1 cellular context compared by ENCODE assay signal in the genomic region with DNA sequence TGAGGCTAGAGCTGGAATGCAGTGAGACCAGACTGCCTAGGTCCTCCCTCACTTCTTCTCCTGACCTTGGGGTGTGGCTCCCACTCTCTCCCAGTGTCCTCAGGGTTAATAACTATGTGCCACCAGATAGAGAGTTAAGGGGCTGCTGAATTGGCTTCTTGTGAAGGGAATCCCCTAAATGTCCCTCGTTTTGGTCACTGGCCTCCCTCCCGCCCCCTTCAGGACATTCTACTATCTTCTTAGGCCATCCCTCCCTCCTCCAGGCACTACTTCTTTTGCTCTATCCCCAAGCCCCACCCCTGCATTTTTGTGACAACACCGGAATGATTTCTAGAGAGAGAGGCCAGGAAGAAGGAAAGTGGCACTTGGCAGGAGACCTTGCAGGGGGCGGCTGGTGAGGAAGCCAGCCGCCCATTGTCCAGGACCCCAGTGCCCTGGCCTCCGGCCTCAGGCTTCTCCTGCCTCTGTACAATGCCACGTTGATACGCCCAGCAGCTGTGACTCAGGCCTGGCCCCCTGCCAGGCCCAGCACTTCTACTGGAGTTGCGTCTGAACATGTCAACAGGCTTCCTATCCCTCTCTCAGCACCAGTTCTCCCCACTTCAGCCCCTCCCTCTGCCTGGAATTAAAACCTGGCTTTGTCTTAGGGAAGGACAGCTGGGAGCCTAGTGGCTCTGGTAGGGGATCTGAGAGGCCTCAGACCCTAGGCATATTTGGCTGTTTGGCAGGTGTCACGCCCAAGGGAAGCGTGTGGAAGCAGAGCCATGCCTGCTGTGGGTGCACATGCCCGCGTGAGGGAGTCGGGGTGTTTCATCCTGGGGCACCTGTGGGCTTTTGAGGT.
TF ChIP-seq lines count a peak whose summit lies in the region.

No MANE protein-coding gene starts in this region.

TF ChIP-seq in K562, 482 proteins besides CTCF, POLR2A, EP300 and RAD21 (continued from another document and continues in another):
- TF ChIP-seq ZNF134 (CRISPR knock-in tag; conservative IDR thresholded peaks at IDR 0.05) = 0 out of 2 replicates have a peak, but pooled peaks have one; percentile 6
- TF ChIP-seq KAT2B (IDR thresholded peaks at IDR 0.05; ENCODE audit: low read depth, low read length) = no peak
- TF ChIP-seq CREBBP (IDR thresholded peaks at IDR 0.05; ENCODE audit: low read depth, low read length) = no peak
- peak; percentile 31 for TF ChIP-seq TCF3 (CRISPR knock-in tag; IDR thresholded peaks at IDR 0.05)
- no peak for TF ChIP-seq KHSRP (IDR thresholded peaks at IDR 0.05)
- TF ChIP-seq POLR2H (tag; IDR thresholded peaks at IDR 0.05; ENCODE audit: low read depth) = no peak
- TF ChIP-seq TCF7L2 (IDR thresholded peaks at IDR 0.05; ENCODE audit: low read depth, low read length) = no peak
- no peak for TF ChIP-seq ZNF253 (CRISPR knock-in tag; conservative IDR thresholded peaks at IDR 0.05)
- peak; percentile 38 for TF ChIP-seq NEUROD1 (IDR thresholded peaks at IDR 0.05; ENCODE audit: borderline replicate concordance, low read depth, low read length, partially characterized antibody)
- no peak for TF ChIP-seq HLTF (IDR thresholded peaks at IDR 0.05)
- TF ChIP-seq, protein P1, sequence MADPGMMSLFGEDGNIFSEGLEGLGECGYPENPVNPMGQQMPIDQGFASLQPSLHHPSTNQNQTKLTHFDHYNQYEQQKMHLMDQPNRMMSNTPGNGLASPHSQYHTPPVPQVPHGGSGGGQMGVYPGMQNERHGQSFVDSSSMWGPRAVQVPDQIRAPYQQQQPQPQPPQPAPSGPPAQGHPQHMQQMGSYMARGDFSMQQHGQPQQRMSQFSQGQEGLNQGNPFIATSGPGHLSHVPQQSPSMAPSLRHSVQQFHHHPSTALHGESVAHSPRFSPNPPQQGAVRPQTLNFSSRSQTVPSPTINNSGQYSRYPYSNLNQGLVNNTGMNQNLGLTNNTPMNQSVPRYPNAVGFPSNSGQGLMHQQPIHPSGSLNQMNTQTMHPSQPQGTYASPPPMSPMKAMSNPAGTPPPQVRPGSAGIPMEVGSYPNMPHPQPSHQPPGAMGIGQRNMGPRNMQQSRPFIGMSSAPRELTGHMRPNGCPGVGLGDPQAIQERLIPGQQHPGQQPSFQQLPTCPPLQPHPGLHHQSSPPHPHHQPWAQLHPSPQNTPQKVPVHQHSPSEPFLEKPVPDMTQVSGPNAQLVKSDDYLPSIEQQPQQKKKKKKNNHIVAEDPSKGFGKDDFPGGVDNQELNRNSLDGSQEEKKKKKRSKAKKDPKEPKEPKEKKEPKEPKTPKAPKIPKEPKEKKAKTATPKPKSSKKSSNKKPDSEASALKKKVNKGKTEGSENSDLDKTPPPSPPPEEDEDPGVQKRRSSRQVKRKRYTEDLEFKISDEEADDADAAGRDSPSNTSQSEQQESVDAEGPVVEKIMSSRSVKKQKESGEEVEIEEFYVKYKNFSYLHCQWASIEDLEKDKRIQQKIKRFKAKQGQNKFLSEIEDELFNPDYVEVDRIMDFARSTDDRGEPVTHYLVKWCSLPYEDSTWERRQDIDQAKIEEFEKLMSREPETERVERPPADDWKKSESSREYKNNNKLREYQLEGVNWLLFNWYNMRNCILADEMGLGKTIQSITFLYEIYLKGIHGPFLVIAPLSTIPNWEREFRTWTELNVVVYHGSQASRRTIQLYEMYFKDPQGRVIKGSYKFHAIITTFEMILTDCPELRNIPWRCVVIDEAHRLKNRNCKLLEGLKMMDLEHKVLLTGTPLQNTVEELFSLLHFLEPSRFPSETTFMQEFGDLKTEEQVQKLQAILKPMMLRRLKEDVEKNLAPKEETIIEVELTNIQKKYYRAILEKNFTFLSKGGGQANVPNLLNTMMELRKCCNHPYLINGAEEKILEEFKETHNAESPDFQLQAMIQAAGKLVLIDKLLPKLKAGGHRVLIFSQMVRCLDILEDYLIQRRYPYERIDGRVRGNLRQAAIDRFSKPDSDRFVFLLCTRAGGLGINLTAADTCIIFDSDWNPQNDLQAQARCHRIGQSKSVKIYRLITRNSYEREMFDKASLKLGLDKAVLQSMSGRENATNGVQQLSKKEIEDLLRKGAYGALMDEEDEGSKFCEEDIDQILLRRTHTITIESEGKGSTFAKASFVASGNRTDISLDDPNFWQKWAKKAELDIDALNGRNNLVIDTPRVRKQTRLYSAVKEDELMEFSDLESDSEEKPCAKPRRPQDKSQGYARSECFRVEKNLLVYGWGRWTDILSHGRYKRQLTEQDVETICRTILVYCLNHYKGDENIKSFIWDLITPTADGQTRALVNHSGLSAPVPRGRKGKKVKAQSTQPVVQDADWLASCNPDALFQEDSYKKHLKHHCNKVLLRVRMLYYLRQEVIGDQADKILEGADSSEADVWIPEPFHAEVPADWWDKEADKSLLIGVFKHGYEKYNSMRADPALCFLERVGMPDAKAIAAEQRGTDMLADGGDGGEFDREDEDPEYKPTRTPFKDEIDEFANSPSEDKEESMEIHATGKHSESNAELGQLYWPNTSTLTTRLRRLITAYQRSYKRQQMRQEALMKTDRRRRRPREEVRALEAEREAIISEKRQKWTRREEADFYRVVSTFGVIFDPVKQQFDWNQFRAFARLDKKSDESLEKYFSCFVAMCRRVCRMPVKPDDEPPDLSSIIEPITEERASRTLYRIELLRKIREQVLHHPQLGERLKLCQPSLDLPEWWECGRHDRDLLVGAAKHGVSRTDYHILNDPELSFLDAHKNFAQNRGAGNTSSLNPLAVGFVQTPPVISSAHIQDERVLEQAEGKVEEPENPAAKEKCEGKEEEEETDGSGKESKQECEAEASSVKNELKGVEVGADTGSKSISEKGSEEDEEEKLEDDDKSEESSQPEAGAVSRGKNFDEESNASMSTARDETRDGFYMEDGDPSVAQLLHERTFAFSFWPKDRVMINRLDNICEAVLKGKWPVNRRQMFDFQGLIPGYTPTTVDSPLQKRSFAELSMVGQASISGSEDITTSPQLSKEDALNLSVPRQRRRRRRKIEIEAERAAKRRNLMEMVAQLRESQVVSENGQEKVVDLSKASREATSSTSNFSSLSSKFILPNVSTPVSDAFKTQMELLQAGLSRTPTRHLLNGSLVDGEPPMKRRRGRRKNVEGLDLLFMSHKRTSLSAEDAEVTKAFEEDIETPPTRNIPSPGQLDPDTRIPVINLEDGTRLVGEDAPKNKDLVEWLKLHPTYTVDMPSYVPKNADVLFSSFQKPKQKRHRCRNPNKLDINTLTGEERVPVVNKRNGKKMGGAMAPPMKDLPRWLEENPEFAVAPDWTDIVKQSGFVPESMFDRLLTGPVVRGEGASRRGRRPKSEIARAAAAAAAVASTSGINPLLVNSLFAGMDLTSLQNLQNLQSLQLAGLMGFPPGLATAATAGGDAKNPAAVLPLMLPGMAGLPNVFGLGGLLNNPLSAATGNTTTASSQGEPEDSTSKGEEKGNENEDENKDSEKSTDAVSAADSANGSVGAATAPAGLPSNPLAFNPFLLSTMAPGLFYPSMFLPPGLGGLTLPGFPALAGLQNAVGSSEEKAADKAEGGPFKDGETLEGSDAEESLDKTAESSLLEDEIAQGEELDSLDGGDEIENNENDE (IDR thresholded peaks at IDR 0.05; ENCODE audit: low read depth, low read length) = no peak
- TF ChIP-seq TEAD2 (tag; IDR thresholded peaks at IDR 0.05) = no peak
- TF ChIP-seq, protein P2, sequence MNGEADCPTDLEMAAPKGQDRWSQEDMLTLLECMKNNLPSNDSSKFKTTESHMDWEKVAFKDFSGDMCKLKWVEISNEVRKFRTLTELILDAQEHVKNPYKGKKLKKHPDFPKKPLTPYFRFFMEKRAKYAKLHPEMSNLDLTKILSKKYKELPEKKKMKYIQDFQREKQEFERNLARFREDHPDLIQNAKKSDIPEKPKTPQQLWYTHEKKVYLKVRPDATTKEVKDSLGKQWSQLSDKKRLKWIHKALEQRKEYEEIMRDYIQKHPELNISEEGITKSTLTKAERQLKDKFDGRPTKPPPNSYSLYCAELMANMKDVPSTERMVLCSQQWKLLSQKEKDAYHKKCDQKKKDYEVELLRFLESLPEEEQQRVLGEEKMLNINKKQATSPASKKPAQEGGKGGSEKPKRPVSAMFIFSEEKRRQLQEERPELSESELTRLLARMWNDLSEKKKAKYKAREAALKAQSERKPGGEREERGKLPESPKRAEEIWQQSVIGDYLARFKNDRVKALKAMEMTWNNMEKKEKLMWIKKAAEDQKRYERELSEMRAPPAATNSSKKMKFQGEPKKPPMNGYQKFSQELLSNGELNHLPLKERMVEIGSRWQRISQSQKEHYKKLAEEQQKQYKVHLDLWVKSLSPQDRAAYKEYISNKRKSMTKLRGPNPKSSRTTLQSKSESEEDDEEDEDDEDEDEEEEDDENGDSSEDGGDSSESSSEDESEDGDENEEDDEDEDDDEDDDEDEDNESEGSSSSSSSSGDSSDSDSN (IDR thresholded peaks at IDR 0.05; ENCODE audit: borderline replicate concordance in 1 of 2, low read depth in 2 of 2, low read length in 2 of 2) = no peak
- TF ChIP-seq SMAD1 (IDR thresholded peaks at IDR 0.05; ENCODE audit: low read depth, low read length, partially characterized antibody) = peak; percentile 94
- no peak for TF ChIP-seq ZC3H11A (IDR thresholded peaks at IDR 0.05; ENCODE audit: low read depth, low read length)
- no peak for TF ChIP-seq RBM17 (IDR thresholded peaks at IDR 0.05; ENCODE audit: borderline replicate concordance, low read depth, low read length)
- no peak for TF ChIP-seq SMARCA5 (IDR thresholded peaks at IDR 0.05)
- TF ChIP-seq U2AF1 (optimal IDR thresholded peaks at IDR 0.05; ENCODE audit: low read depth, low read length) = no peak
- no peak for TF ChIP-seq MTF1 (CRISPR knock-in tag; IDR thresholded peaks at IDR 0.05; ENCODE audit: borderline replicate concordance)
- TF ChIP-seq POLR2G (IDR thresholded peaks at IDR 0.05; ENCODE audit: low read depth, low read length) = peak; percentile 73
- no peak for TF ChIP-seq SNIP1 (IDR thresholded peaks at IDR 0.05; ENCODE audit: low read depth)
- TF ChIP-seq, protein P3, sequence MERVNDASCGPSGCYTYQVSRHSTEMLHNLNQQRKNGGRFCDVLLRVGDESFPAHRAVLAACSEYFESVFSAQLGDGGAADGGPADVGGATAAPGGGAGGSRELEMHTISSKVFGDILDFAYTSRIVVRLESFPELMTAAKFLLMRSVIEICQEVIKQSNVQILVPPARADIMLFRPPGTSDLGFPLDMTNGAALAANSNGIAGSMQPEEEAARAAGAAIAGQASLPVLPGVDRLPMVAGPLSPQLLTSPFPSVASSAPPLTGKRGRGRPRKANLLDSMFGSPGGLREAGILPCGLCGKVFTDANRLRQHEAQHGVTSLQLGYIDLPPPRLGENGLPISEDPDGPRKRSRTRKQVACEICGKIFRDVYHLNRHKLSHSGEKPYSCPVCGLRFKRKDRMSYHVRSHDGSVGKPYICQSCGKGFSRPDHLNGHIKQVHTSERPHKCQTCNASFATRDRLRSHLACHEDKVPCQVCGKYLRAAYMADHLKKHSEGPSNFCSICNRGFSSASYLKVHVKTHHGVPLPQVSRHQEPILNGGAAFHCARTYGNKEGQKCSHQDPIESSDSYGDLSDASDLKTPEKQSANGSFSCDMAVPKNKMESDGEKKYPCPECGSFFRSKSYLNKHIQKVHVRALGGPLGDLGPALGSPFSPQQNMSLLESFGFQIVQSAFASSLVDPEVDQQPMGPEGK (CRISPR knock-in tag; IDR thresholded peaks at IDR 0.05; ENCODE audit: borderline replicate concordance) = no peak
- TF ChIP-seq ELF1 (tag; IDR thresholded peaks at IDR 0.05) = no peak
- TF ChIP-seq, protein P4, sequence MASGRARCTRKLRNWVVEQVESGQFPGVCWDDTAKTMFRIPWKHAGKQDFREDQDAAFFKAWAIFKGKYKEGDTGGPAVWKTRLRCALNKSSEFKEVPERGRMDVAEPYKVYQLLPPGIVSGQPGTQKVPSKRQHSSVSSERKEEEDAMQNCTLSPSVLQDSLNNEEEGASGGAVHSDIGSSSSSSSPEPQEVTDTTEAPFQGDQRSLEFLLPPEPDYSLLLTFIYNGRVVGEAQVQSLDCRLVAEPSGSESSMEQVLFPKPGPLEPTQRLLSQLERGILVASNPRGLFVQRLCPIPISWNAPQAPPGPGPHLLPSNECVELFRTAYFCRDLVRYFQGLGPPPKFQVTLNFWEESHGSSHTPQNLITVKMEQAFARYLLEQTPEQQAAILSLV (tag; IDR thresholded peaks at IDR 0.05) = no peak
- TF ChIP-seq ZNF583 (CRISPR knock-in tag; IDR thresholded peaks at IDR 0.05) = no peak
- no peak for TF ChIP-seq NR3C1 (CRISPR knock-in tag; IDR thresholded peaks at IDR 0.05)
- TF ChIP-seq ZNF24 (IDR thresholded peaks at IDR 0.05) = no peak
- no peak for TF ChIP-seq CBX3 (IDR thresholded peaks at IDR 0.05; ENCODE audit: borderline replicate concordance in 1 of 2, low read length in 2 of 2)
- TF ChIP-seq, protein P5, sequence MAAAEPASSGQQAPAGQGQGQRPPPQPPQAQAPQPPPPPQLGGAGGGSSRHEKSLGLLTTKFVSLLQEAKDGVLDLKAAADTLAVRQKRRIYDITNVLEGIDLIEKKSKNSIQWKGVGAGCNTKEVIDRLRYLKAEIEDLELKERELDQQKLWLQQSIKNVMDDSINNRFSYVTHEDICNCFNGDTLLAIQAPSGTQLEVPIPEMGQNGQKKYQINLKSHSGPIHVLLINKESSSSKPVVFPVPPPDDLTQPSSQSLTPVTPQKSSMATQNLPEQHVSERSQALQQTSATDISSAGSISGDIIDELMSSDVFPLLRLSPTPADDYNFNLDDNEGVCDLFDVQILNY (CRISPR knock-in tag; IDR thresholded peaks at IDR 0.05) = no peak
- no peak for TF ChIP-seq NR4A1 (CRISPR knock-in tag; IDR thresholded peaks at IDR 0.05)
- TF ChIP-seq NR4A1 (tag; IDR thresholded peaks at IDR 0.05) = no peak
- peak; percentile 53; the same call in 1 of the 2 replicates for TF ChIP-seq CREM (IDR thresholded peaks at IDR 0.05; ENCODE audit: low read depth)
- no peak for TF ChIP-seq IFI16 (CRISPR knock-in tag; IDR thresholded peaks at IDR 0.05)
- no peak for TF ChIP-seq KLF1 (tag; IDR thresholded peaks at IDR 0.05)
- TF ChIP-seq SPI1 (IDR thresholded peaks at IDR 0.05; ENCODE audit: borderline replicate concordance, low read depth, low read length) = 0 out of 2 replicates have a peak, but pooled peaks have one; percentile 8
- no peak for TF ChIP-seq ZNF551 (CRISPR knock-in tag; IDR thresholded peaks at IDR 0.05)
- no peak for TF ChIP-seq SMAD2 (IDR thresholded peaks at IDR 0.05; ENCODE audit: low read depth, low read length)
- TF ChIP-seq CAMTA2 (CRISPR knock-in tag; conservative IDR thresholded peaks at IDR 0.05) = no peak
- TF ChIP-seq ZSCAN29 (IDR thresholded peaks at IDR 0.05) = no peak
- TF ChIP-seq CEBPG (CRISPR knock-in tag; IDR thresholded peaks at IDR 0.05) = no peak
- TF ChIP-seq CEBPG (tag; conservative IDR thresholded peaks at IDR 0.05 in 1 of 2, IDR thresholded peaks at IDR 0.05 in 1 of 2) = no peak
- no peak for TF ChIP-seq XRCC3 (IDR thresholded peaks at IDR 0.05)
- TF ChIP-seq SRSF3 (IDR thresholded peaks at IDR 0.05; ENCODE audit: insufficient read depth, low read length) = no peak
- no peak for TF ChIP-seq MIER1 (IDR thresholded peaks at IDR 0.05; ENCODE audit: low read depth)
- no peak for TF ChIP-seq ILK (tag; IDR thresholded peaks at IDR 0.05; ENCODE audit: borderline replicate concordance, low read depth)
- TF ChIP-seq, protein P6, sequence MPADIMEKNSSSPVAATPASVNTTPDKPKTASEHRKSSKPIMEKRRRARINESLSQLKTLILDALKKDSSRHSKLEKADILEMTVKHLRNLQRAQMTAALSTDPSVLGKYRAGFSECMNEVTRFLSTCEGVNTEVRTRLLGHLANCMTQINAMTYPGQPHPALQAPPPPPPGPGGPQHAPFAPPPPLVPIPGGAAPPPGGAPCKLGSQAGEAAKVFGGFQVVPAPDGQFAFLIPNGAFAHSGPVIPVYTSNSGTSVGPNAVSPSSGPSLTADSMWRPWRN (IDR thresholded peaks at IDR 0.05; ENCODE audit: low read depth) = no peak
- TF ChIP-seq RBFOX2 (IDR thresholded peaks at IDR 0.05; ENCODE audit: low read depth, low read length) = peak; percentile 71
- no peak for TF ChIP-seq BCL6 (CRISPR knock-in tag; IDR thresholded peaks at IDR 0.05)
- TF ChIP-seq ZNF347 (CRISPR knock-in tag; IDR thresholded peaks at IDR 0.05; ENCODE audit: low read depth) = no peak
- TF ChIP-seq ZNF584 (CRISPR knock-in tag; IDR thresholded peaks at IDR 0.05; ENCODE audit: low read depth) = no peak
- TF ChIP-seq TSC22D4 (tag; IDR thresholded peaks at IDR 0.05) = no peak
- TF ChIP-seq HNRNPUL1 (IDR thresholded peaks at IDR 0.05; ENCODE audit: low read length) = no peak
